ENCODE assay signal across 16 cellular contexts in genomic region chr7:159125944-159126248, GRCh38. TPM values are rescaled to one million over a fixed set of nuclear protein-coding genes. Genes with fewer than 3 reads are reported as not detected.
DNase-seq lines count a peak whose midpoint lies in the region; ATAC-seq, FAIRE-seq and TF ChIP-seq lines count a peak whose summit lies in the region.
"Had no signal": no experiment of that assay in that cellular context is flagged by ENCODE, and none has a peak within 500 bp of the region (broad histone marks: within the 10 kb centered on the region; RNA-seq: fewer than 3 reads in every experiment).

No MANE protein-coding gene starts in this region.

- no peak overlapping the region for H2BK12ac ChIP-seq in H1 (ENCODE audit: low read depth, low read length)

- TF ChIP-seq POLR2A in H1 (IDR thresholded peaks at IDR 0.05; ENCODE audit: control extremely low read depth in 1 of 2, low read depth in 2 of 2, low read length in 2 of 2) (no peak), stomach (IDR thresholded peaks at IDR 0.05) (no peak)

- ATAC-seq in Right ventricle myocardium superior (ENCODE audit: poor library complexity): no peak

- DNase-seq in Right ventricle myocardium superior: peak; percentile 21
- DNase-seq in cardiac septum (ENCODE audit: low spot score): no peak
- no peak for DNase-seq in H1 (ENCODE audit: low read depth in 1 of 2, low spot score in 2 of 2)
- peak; percentile 30 for DNase-seq in mesenteric fat pad (ENCODE audit: low spot score)
- peak; percentile 13 for DNase-seq in stomach
- DNase-seq in NCI-H146 treated with DMSO at 0.1 percent for 48 hours (lab: John Stamatoyannopoulos, UW; ENCODE audit: unreplicated experiment): no peak
- DNase-seq in HEK293T (ENCODE audit: extremely low spot score): no peak
- no peak for DNase-seq in activated T-cell treated with anti-CD3 and anti-CD28 coated beads, Interleukin-2, amount 50 U/mL, for 48 hours
- DNase-seq: AML-193; Caco-2; CD8-positive, alpha-beta memory T cell had no signal

- H2BK5ac ChIP-seq in H1 (ENCODE audit: low read depth, low read length): no peak overlapping the region

- POLR2A ChIA-PET in H1 (lab: Charles Lee; ENCODE audit: partially characterized antibody): no interaction called here
- POLR2A ChIA-PET in HEK293T (lab: Yijun Ruan, JAX): no interaction called here

- H2BK120ac ChIP-seq in H1 (replicated peaks; ENCODE audit: low read depth, low read length): no peak overlapping the region

- no peak overlapping the region for H3K4me2 ChIP-seq in H1 (ENCODE audit: insufficient read depth in 1 of 2, low read depth in 2 of 2, low read length in 2 of 2)
- H3K4me2 ChIP-seq: BLaER1 had no signal

- no peak overlapping the region for H3K4me3 ChIP-seq in H1 (ENCODE audit: extremely low read depth in 1 of 4, insufficient read depth in 2 of 4, low read depth in 3 of 4, low read length in 4 of 4)
- no peak overlapping the region for H3K4me3 ChIP-seq in stomach
- H3K4me3 ChIP-seq: BLaER1 had no signal

- no peak overlapping the region for H4K8ac ChIP-seq in H1 (ENCODE audit: extremely low read depth, insufficient read depth, low read length)

- TF ChIP-seq EP300 in H1 (IDR thresholded peaks at IDR 0.05; ENCODE audit: borderline replicate concordance in 1 of 2, low read depth in 2 of 2, low read length in 2 of 2) (no peak), stomach (IDR thresholded peaks at IDR 0.05) (no peak)

- H3K14ac ChIP-seq in H1 (ENCODE audit: insufficient read length): no peak overlapping the region

- CTCF ChIA-PET in H1 (lab: Charles Lee; ENCODE audit: partially characterized antibody): no interaction called here
- CTCF ChIA-PET in HEK293T (lab: Yijun Ruan, JAX): no interaction called here

- H2BK15ac ChIP-seq in H1 (ENCODE audit: low read length): no peak overlapping the region

- H2AK5ac ChIP-seq in H1 (ENCODE audit: low read depth, low read length): no peak overlapping the region

- no peaks in the 10 kb centered on the region for H4K20me1 ChIP-seq in H1 (replicated peaks in 1 of 2; ENCODE audit: control insufficient read depth in 1 of 2, insufficient read depth in 2 of 2, low read length in 2 of 2)
- H4K20me1 ChIP-seq: BLaER1 had no signal

- H4K5ac ChIP-seq in H1 (ENCODE audit: insufficient read length, low read depth, low read length): no peak overlapping the region

- no peak overlapping the region for H4K91ac ChIP-seq in H1 (replicated peaks; ENCODE audit: insufficient read length, low read length)

- no peaks in the 10 kb centered on the region for H3K79me2 ChIP-seq in H1 (ENCODE audit: control insufficient read depth in 1 of 2, insufficient read depth in 2 of 2, low read length in 2 of 2)

- no peak overlapping the region for H3K27ac ChIP-seq in H1 (ENCODE audit: low read depth, low read length)
- H3K27ac ChIP-seq in stomach: no peak overlapping the region
- H3K27ac ChIP-seq: 22Rv1, BLaER1 had no signal

- no peaks in the 10 kb centered on the region for H3K36me3 ChIP-seq in H1 (ENCODE audit: control insufficient read depth in 2 of 4, insufficient read depth in 4 of 4, low read length in 3 of 4)
- no peaks in the 10 kb centered on the region for H3K36me3 ChIP-seq in stomach
- H3K36me3 ChIP-seq: BLaER1 had no signal

- H3K9me3 ChIP-seq in H1 (ENCODE audit: insufficient read depth in 2 of 2, low read depth in 1 of 2, low read length in 1 of 2) (no peaks in the 10 kb centered on the region), stomach (no peaks in the 10 kb centered on the region)
- H3K9me3 ChIP-seq: BLaER1 had no signal

- no peak overlapping the region for H2AFZ ChIP-seq in H1 (ENCODE audit: low read length)

- H3K9ac ChIP-seq in H1 (replicated peaks in 1 of 4; ENCODE audit: extremely low read depth in 1 of 4, low read depth in 3 of 4, low read length in 3 of 4): no peak overlapping the region
- H3K9ac ChIP-seq: BLaER1 had no signal

- H2BK20ac ChIP-seq in H1 (ENCODE audit: low read length): no peak overlapping the region

- 76% methylated on average over 3 of the region's 3 CpGs; no CpG with 5 or more reads in 1 of the 2 experiments for WGBS in H1 (ENCODE audit: extremely low coverage in 1 of 2, insufficient coverage in 1 of 2, insufficient read length in 1 of 2, insufficient replicate concordance in 2 of 2, low coverage in 1 of 2, low lambda C conversion rate in 2 of 2, missing lambda C conversion rate in 1 of 2), 2 experiments
- WGBS in stomach, 5 donors: 38 to 67% (median 42%) methylated on average over 3 of the region's 3 CpGs

- FAIRE-seq in H1 (lab: Jason Lieb, UNC): no peak
- FAIRE-seq: GM18507, H54 had no signal

- no peak overlapping the region for H3K56ac ChIP-seq in H1 (replicated peaks; ENCODE audit: insufficient read length, low read depth, low read length)

- TF ChIP-seq CTCF in H1 (IDR thresholded peaks at IDR 0.05; ENCODE audit: control extremely low read depth in 1 of 3, insufficient read depth in 1 of 3, low read depth in 1 of 3, low read length in 3 of 3) (no peak), stomach (IDR thresholded peaks at IDR 0.05) (no peak)

- no peak overlapping the region for H3K18ac ChIP-seq in H1 (ENCODE audit: extremely low read depth, low read length)

- H3K4ac ChIP-seq in H1 (replicated peaks; ENCODE audit: insufficient read length, low read depth, low read length): no peak overlapping the region

- H3K4me1 ChIP-seq in H1 (replicated peaks in 1 of 4; ENCODE audit: control insufficient read depth in 3 of 4, insufficient read depth in 4 of 4, low read length in 3 of 4) (no peaks in the 10 kb centered on the region; a peak in 1 of 7 replicates), stomach (peaks cover 0 to 14% (median 5%) of the 10 kb centered on the region in 4 donors)
- H3K4me1 ChIP-seq: BLaER1, Caco-2 had no signal

- 0 out of 2 replicates have a peak, but pooled peaks cover 2% of the 10 kb centered on the region for H3K79me1 ChIP-seq in H1 (ENCODE audit: low read depth, low read length)

- H3K23ac ChIP-seq in H1 (ENCODE audit: insufficient read length): no peak overlapping the region

- H3K23me2 ChIP-seq in H1 (ENCODE audit: low read depth, low read length): no peaks in the 10 kb centered on the region

- intact Hi-C loops in Right ventricle myocardium superior (cut with DNase I) (no loop called here), cardiac septum (cut with DNase I) (no loop called here), stomach (cut with DNase I; ENCODE audit: low total_unique reads) (no loop called here)

- H3K27me3 ChIP-seq in H1 (replicated peaks in 1 of 4; ENCODE audit: control insufficient read depth in 3 of 4, extremely low read depth in 1 of 4, insufficient read depth in 3 of 4, low read length in 3 of 4) (no peaks in the 10 kb centered on the region; a peak in 1 of 7 replicates), stomach (no peaks in the 10 kb centered on the region)
- H3K27me3 ChIP-seq: BLaER1 had no signal

- TF ChIP-seq RAD21 in H1 (IDR thresholded peaks at IDR 0.05 in 1 of 2, conservative IDR thresholded peaks at IDR 0.05 in 1 of 2; ENCODE audit: low read depth in 2 of 2, low read length in 2 of 2): no peak

TF ChIP-seq in H1, 55 proteins besides CTCF, POLR2A, EP300 and RAD21:
- TF ChIP-seq RXRA (IDR thresholded peaks at IDR 0.05; ENCODE audit: insufficient read depth, low read depth, low read length) (no peak), CEBPB (IDR thresholded peaks at IDR 0.05; ENCODE audit: low read depth, low read length) (peak; percentile 67; the same call in 1 of the 2 replicates), SP4 (IDR thresholded peaks at IDR 0.05; ENCODE audit: low read length) (no peak)
TF ChIP-seq in H1: peak in this region for 1.

TF ChIP-seq in HEK293T, 16 proteins besides CTCF, POLR2A, EP300 and RAD21:
- no peak for TF ChIP-seq PKNOX1 (IDR thresholded peaks at IDR 0.05)
- no peak for TF ChIP-seq ELF4 (IDR thresholded peaks at IDR 0.05)
- no peak for TF ChIP-seq FOXM1 (IDR thresholded peaks at IDR 0.05; ENCODE audit: borderline replicate concordance)
- no peak for TF ChIP-seq CTBP1 (IDR thresholded peaks at IDR 0.05; ENCODE audit: borderline replicate concordance)
- TF ChIP-seq SUZ12 (IDR thresholded peaks at IDR 0.05): no peak
- no peak for TF ChIP-seq BHLHE40 (IDR thresholded peaks at IDR 0.05; ENCODE audit: borderline replicate concordance)
- no peak for TF ChIP-seq NFRKB (IDR thresholded peaks at IDR 0.05)
- TF ChIP-seq ARNT (IDR thresholded peaks at IDR 0.05): no peak
- TF ChIP-seq LEF1 (IDR thresholded peaks at IDR 0.05; ENCODE audit: borderline replicate concordance): no peak
- no peak for TF ChIP-seq FOXK2 (IDR thresholded peaks at IDR 0.05)
- no peak for TF ChIP-seq HDGF (IDR thresholded peaks at IDR 0.05; ENCODE audit: borderline replicate concordance)
- TF ChIP-seq SP1 (IDR thresholded peaks at IDR 0.05): no peak
- TF ChIP-seq L3MBTL2 (conservative IDR thresholded peaks at IDR 0.05): no peak
- TF ChIP-seq ZNF384 (IDR thresholded peaks at IDR 0.05): no peak
- TF ChIP-seq FOXA1 (IDR thresholded peaks at IDR 0.05): no peak
- no peak for TF ChIP-seq TARDBP (IDR thresholded peaks at IDR 0.05)

RNA-seq across cellular contexts. Expression of gene VIPR2, which starts 18.8 kb away (rescaled TPM):
- total RNA-seq in Right ventricle myocardium superior (15.2 TPM), cardiac septum (23.2 TPM), mesenteric fat pad (4.6 TPM), stomach (10 to 100 TPM in 3 of 5 donors, 1 to 10 TPM in 2; 1.2 to 25.4 (median 11.7) TPM)
- 2.4 and 3.1 TPM in 2 replicates for total RNA-seq in H1 (2021; fragmentation: NEBNext Ultra II Directional; extraction: Animal tissue kit (Norgen Biotek cat#: 25700))
- polyA plus RNA-seq in H1 (2011; rRNA removed) (6.3 and 10.9 TPM in 2 replicates), stomach (1 to 10 TPM; 1.6 to 5.7 (median 1.7) TPM)
- 5.6 TPM for polyA plus RNA-seq in H1 (2011; cell fraction: cytosol; rRNA removed)
- 18.0 TPM for polyA plus RNA-seq in H1 (2011; cell fraction: nucleus; rRNA removed)
- 2.4 to 3.1 TPM (median 2.7 TPM) in 4 replicates for polyA plus RNA-seq in H1 (2012, experiment 1 of 2)
- polyA plus RNA-seq in H1 (2012, experiment 2 of 2): 2.0 TPM
- 1.1 TPM for polyA plus RNA-seq in H1 (2013, experiment 1 of 2)
- polyA plus RNA-seq in H1 (2013, experiment 2 of 2): 1.0 TPM
- polyA minus RNA-seq in H1 (2011; rRNA and poly(A)+ RNA removed): 7.9 and 10.8 TPM in 2 replicates
- 2.7 TPM for polyA minus RNA-seq in H1 (2011; cell fraction: cytosol; rRNA and poly(A)+ RNA removed)
- 8.9 TPM for polyA minus RNA-seq in H1 (2011; cell fraction: nucleus; rRNA and poly(A)+ RNA removed)
- total RNA-seq: Caco-2, HT-29 had no signal

Comparison
In these comparisons a context has a peak if more than half of its experiments do, and no peak if none do; other contexts are left out.
1. DNase-seq: peak in Right ventricle myocardium superior (single experiment), mesenteric fat pad (single experiment) and stomach (single experiment); none in cardiac septum (single experiment), H1 (0 of 2), NCI-H146 treated with DMSO at 0.1 percent for 48 hours (single experiment), HEK293T (single experiment) and activated T-cell treated with anti-CD3 and anti-CD28 coated beads, Interleukin-2, amount 50 U/mL, for 48 hours (0 of 2).